ENCODE assay signal across 16 cellular contexts in the genomic region with DNA sequence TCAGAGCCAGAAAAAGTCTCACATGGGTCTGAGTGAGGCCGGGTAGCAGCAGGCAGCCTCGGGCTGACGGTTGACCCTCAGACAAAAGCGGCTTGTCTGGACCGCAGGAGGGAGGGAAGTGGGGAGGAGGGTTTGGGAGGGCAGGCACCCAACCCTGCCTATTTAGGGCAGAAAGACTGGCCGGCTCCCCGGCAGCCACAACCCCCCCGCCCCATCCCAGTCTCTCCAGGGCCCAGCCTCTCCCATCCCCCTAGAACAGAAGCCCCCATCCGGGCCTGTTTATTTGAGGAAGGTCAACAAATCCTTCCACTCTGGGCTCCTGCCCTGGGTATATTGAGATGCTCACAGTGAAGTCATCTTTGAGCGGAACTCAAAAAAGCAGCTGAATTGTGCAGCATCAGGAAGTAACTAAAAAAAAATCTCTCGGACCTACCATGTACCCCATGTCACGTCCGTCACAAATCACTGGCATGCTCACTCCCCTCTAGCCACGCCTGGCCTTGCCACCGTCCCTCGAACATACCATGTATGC. TPM values are rescaled to one million over a fixed set of nuclear protein-coding genes. Genes with fewer than 3 reads are reported as not detected.
DNase-seq lines count a peak whose midpoint lies in the region; ATAC-seq, FAIRE-seq and TF ChIP-seq lines count a peak whose summit lies in the region.
"Had no signal": no experiment of that assay in that cellular context is flagged by ENCODE, and none has a peak within 500 bp of the region (broad histone marks: within the 10 kb centered on the region; RNA-seq: fewer than 3 reads in every experiment).

No MANE protein-coding gene starts in this region.

- H3K36me3 ChIP-seq in cardiac muscle cell (peaks cover 10% of the 10 kb centered on the region), vagina (no peaks in the 10 kb centered on the region), pancreas (no peaks in the 10 kb centered on the region)

- DNase-seq in NOMO-1 treated with DMSO at 0.1 percent for 48 hours (lab: John Stamatoyannopoulos, UW; ENCODE audit: unreplicated experiment) = peak; percentile 47
- DNase-seq in NOMO-1 treated with dmso at 0.1 percent for 144 hours (lab: John Stamatoyannopoulos, UW; ENCODE audit: unreplicated experiment) = no peak
- peak; percentile 26 to 43 for DNase-seq in cardiac muscle cell (ENCODE audit: low read depth in 1 of 2, low spot score in 1 of 2)
- no peak for DNase-seq in vagina (ENCODE audit: extremely low spot score in 2 of 2)
- no peak for DNase-seq in activated naive CD4-positive, alpha-beta T cell treated with anti-CD3 and anti-CD28 coated beads, Interleukin-2, amount 50 U/mL, for 72 hours (ENCODE audit: low spot score in 2 of 2)
- DNase-seq in pancreas = no peak
- DNase-seq: 8988T; activated CD4-positive, alpha-beta T cell treated with anti-CD3 and anti-CD28 coated beads, Interleukin-2, amount 50 U/mL, for 48 hours; DMS 273 treated with DMSO at 0.1 percent for 48 hours; naive thymus-derived CD4-positive, alpha-beta T cell; NCI-H1092 had no signal

- no peak for ATAC-seq in activated naive CD4-positive, alpha-beta T cell treated with anti-CD3 and anti-CD28 coated beads, Interleukin-2, amount 50 U/mL, for 72 hours
- no peak for ATAC-seq in pancreas
- no peak for ATAC-seq in GM19395 (IDR thresholded peaks at IDR 0.05; ENCODE audit: unreplicated experiment)
- ATAC-seq: naive thymus-derived CD4-positive, alpha-beta T cell; SK-N-SH treated with all-trans-retinoic acid at 6 μM for 48 hours; stimulated activated effector memory CD8-positive, alpha-beta T cell treated with anti-CD3 and anti-CD28 coated beads, Interleukin-12 subunit alpha, Interleukin-12 subunit beta, amount 100 ng/mL, for 72 hours had no signal

- peak overlapping the region; percentile 63 for H3K27ac ChIP-seq in cardiac muscle cell
- H3K27ac ChIP-seq in vagina = peak overlapping the region; percentile 66
- no peak overlapping the region for H3K27ac ChIP-seq in pancreas

- H3K27me3 Mint-ChIP-seq in nephron (ENCODE audit: low read depth) = peaks cover 17% of the 10 kb centered on the region

- H3K9me3 ChIP-seq in cardiac muscle cell (ENCODE audit: low read depth) (no peaks in the 10 kb centered on the region), vagina (no peaks in the 10 kb centered on the region), pancreas (no peaks in the 10 kb centered on the region)

- H3K27me3 ChIP-seq in cardiac muscle cell = no peaks in the 10 kb centered on the region
- no peaks in the 10 kb centered on the region for H3K27me3 ChIP-seq in vagina
- peaks cover 0 to 8% (median 0%) of the 10 kb centered on the region in 4 donors for H3K27me3 ChIP-seq in pancreas

- peak overlapping the region; percentile 69 to 85 (median 83) for H3K27ac Mint-ChIP-seq in nephron
- no peak overlapping the region for H3K27ac Mint-ChIP-seq in activated naive CD4-positive, alpha-beta T cell treated with anti-CD3 and anti-CD28 coated beads, Interleukin-2, amount 50 U/mL, for 72 hours
- H3K27ac Mint-ChIP-seq: activated naive CD4-positive, alpha-beta T cell treated with anti-CD3 and anti-CD28 coated beads, Interleukin-2, amount 50 U/mL, for 24 hours; naive thymus-derived CD4-positive, alpha-beta T cell; stimulated activated effector memory CD8-positive, alpha-beta T cell treated with anti-CD3 and anti-CD28 coated beads, Interleukin-12 subunit alpha, Interleukin-12 subunit beta, amount 100 ng/mL, for 72 hours had no signal

- TF ChIP-seq POLR2A in vagina (IDR thresholded peaks at IDR 0.05) = no peak

- H3K4me1 ChIP-seq in cardiac muscle cell (ENCODE audit: low read depth) (peaks cover 24% of the 10 kb centered on the region), vagina (peaks cover 15% of the 10 kb centered on the region), pancreas (peaks cover 0 to 4% (median 0%) of the 10 kb centered on the region in 3 donors)

- WGBS in pancreas, 2 donors = 58 to 61% methylated on average over 15 to 16 of the region's 16 CpGs

- intact Hi-C loops in vagina (cut with DNase I) (no loop called here), pancreas (cut with DNase I) (no loop called here)

- peak overlapping the region; percentile 2 to 37 (median 29) for H3K4me3 Mint-ChIP-seq in nephron
- H3K4me3 Mint-ChIP-seq: activated naive CD4-positive, alpha-beta T cell treated with anti-CD3 and anti-CD28 coated beads, Interleukin-2, amount 50 U/mL, for 24 hours; naive thymus-derived CD4-positive, alpha-beta T cell; stimulated activated effector memory CD8-positive, alpha-beta T cell treated with anti-CD3 and anti-CD28 coated beads, Interleukin-12 subunit alpha, Interleukin-12 subunit beta, amount 100 ng/mL, for 72 hours had no signal

- H3K9me3 Mint-ChIP-seq in nephron = peaks cover 5% of the 10 kb centered on the region
- H3K9me3 Mint-ChIP-seq in activated naive CD4-positive, alpha-beta T cell treated with anti-CD3 and anti-CD28 coated beads, Interleukin-2, amount 50 U/mL, for 72 hours = no peaks in the 10 kb centered on the region
- H3K9me3 Mint-ChIP-seq: activated naive CD4-positive, alpha-beta T cell treated with anti-CD3 and anti-CD28 coated beads, Interleukin-2, amount 50 U/mL, for 24 hours; stimulated activated effector memory CD8-positive, alpha-beta T cell treated with anti-CD3 and anti-CD28 coated beads, Interleukin-12 subunit alpha, Interleukin-12 subunit beta, amount 100 ng/mL, for 72 hours had no signal

- peaks cover 49% of the 10 kb centered on the region for H3K36me3 Mint-ChIP-seq in nephron (ENCODE audit: low read depth)
- H3K36me3 Mint-ChIP-seq in activated naive CD4-positive, alpha-beta T cell treated with anti-CD3 and anti-CD28 coated beads, Interleukin-2, amount 50 U/mL, for 72 hours = peaks cover 0 to 10% of the 10 kb centered on the region in 2 donors

- H3K4me1 Mint-ChIP-seq in nephron = peaks cover 24% of the 10 kb centered on the region

- FAIRE-seq in pancreas (lab: Jason Lieb, UNC) = no peak

- TF ChIP-seq CTCF in cardiac muscle cell (IDR thresholded peaks at IDR 0.05; ENCODE audit: low read depth, low read length) (no peak), nephron (IDR thresholded peaks at IDR 0.05; ENCODE audit: unreplicated experiment in 3 of 3) (no peak), vagina (IDR thresholded peaks at IDR 0.05) (no peak), pancreas (IDR thresholded peaks at IDR 0.05) (no peak)

- H3K4me3 ChIP-seq in cardiac muscle cell = no peak overlapping the region
- no peak overlapping the region for H3K4me3 ChIP-seq in vagina
- no peak overlapping the region for H3K4me3 ChIP-seq in pancreas

RNA-seq across cellular contexts. Expression of a gene that starts 6.3 kb away (rescaled TPM):
- total RNA-seq in cardiac muscle cell (115 and 142 TPM in 2 replicates), vagina (13.8 TPM), pancreas (1 to 10 TPM in 2 of 6 donors, under 1 TPM in 4; 0.24 to 1.7 (median 0.48) TPM)
- polyA plus RNA-seq in cardiac muscle cell (107 and 153 TPM in 2 replicates), pancreas (1 to 10 TPM in 1 of 2 donors, under 1 TPM in 1; 0.89 to 1.3 TPM)
- total RNA-seq in activated naive CD4-positive, alpha-beta T cell treated with anti-CD3 and anti-CD28 coated beads, Interleukin-2, amount 50 U/mL, for 72 hours = 10 to 100 TPM in 1 of 2 donors, 1 to 10 TPM in 1; 1.9 to 25.9 TPM

RNA-seq across cellular contexts. Expression of a gene that starts 18.7 kb away (rescaled TPM):
- total RNA-seq in cardiac muscle cell (not detected in 2 replicates), vagina (not detected), pancreas (not detected)
- polyA plus RNA-seq in cardiac muscle cell (6.8 and 16.2 TPM in 2 replicates), pancreas (not detected)
- total RNA-seq in activated naive CD4-positive, alpha-beta T cell treated with anti-CD3 and anti-CD28 coated beads, Interleukin-2, amount 50 U/mL, for 72 hours = 10 to 100 TPM in 1 of 2 donors, 1 to 10 TPM in 1; 5.2 to 17.4 TPM

RNA-seq across cellular contexts. Expression of a gene that starts 29.8 kb away (rescaled TPM):
- total RNA-seq in cardiac muscle cell (0.12 and 0.35 TPM in 2 replicates), vagina (10.8 TPM), pancreas (1 to 10 TPM in 4 of 6 donors, under 1 TPM in 2; 0.56 to 4.6 (median 1.6) TPM)
- polyA plus RNA-seq in cardiac muscle cell (0.82 TPM in 1 of 2 replicates, not detected in the other), pancreas (1 to 10 TPM; 3.5 TPM)
- total RNA-seq in activated naive CD4-positive, alpha-beta T cell treated with anti-CD3 and anti-CD28 coated beads, Interleukin-2, amount 50 U/mL, for 72 hours = 10 to 100 TPM; 14.7 to 38.0 TPM

RNA-seq across cellular contexts. Expression of a gene that starts 53.6 kb away (rescaled TPM):
- total RNA-seq in cardiac muscle cell (414 and 867 TPM in 2 replicates), vagina (105 TPM), pancreas (100 to 1,000 TPM in 1 of 6 donors, 10 to 100 TPM in 5; 59.6 to 127 (median 83.3) TPM)
- polyA plus RNA-seq in cardiac muscle cell (412 and 576 TPM in 2 replicates), pancreas (10 to 100 TPM; 86.6 to 95.5 TPM)
- 100 to 1,000 TPM; 413 to 615 TPM for total RNA-seq in activated naive CD4-positive, alpha-beta T cell treated with anti-CD3 and anti-CD28 coated beads, Interleukin-2, amount 50 U/mL, for 72 hours

Comparison
In these comparisons a context has a peak if more than half of its experiments do, and no peak if none do; other contexts are left out.
1. DNase-seq: peak in NOMO-1 treated with DMSO at 0.1 percent for 48 hours (single experiment) and cardiac muscle cell (2 of 2); none in NOMO-1 treated with dmso at 0.1 percent for 144 hours (single experiment), vagina (0 of 2), activated naive CD4-positive, alpha-beta T cell treated with anti-CD3 and anti-CD28 coated beads, Interleukin-2, amount 50 U/mL, for 72 hours (0 of 2) and pancreas (0 of 6).
2. H3K27ac ChIP-seq: peak in cardiac muscle cell (single experiment) and vagina (single experiment); none in pancreas (0 of 4).
3. H3K27ac Mint-ChIP-seq: peak in nephron (3 of 3); none in activated naive CD4-positive, alpha-beta T cell treated with anti-CD3 and anti-CD28 coated beads, Interleukin-2, amount 50 U/mL, for 72 hours (0 of 2).